In genomic region chr9:132023409-132024180, GRCh38 we compare ENCODE assay signal across 21 cellular contexts. TPM values are rescaled to one million over a fixed set of nuclear protein-coding genes. Genes with fewer than 3 reads are reported as not detected.
DNase-seq lines count a peak whose midpoint lies in the region; ATAC-seq and TF ChIP-seq lines count a peak whose summit lies in the region.
"Had no signal": no experiment of that assay in that cellular context is flagged by ENCODE, and none has a peak within 500 bp of the region (broad histone marks: within the 10 kb centered on the region; RNA-seq: fewer than 3 reads in every experiment).

No MANE protein-coding gene starts in this region.

- H3K79me2 ChIP-seq in mammary epithelial cell (ENCODE audit: insufficient read depth, low read length), result peaks cover 81% of the 10 kb centered on the region

- no peaks in the 10 kb centered on the region for H3K36me3 ChIP-seq in mammary epithelial cell (ENCODE audit: insufficient read depth, low read length)
- H3K36me3 ChIP-seq: cardiac muscle cell, lower lobe of right lung, neutrophil, prostate gland, thyroid gland had no signal

- H3K4me3 ChIP-seq in mammary epithelial cell (replicated peaks in 1 of 3; ENCODE audit: insufficient read depth in 1 of 3, low read depth in 2 of 3, low read length in 3 of 3), result no peak overlapping the region
- H3K4me3 ChIP-seq: cardiac muscle cell, lower lobe of right lung, prostate gland, thyroid gland had no signal

- H4K20me1 ChIP-seq in mammary epithelial cell (ENCODE audit: insufficient read depth, low read length), result no peaks in the 10 kb centered on the region

- WGBS in mammary epithelial cell (ENCODE audit: low coverage, missing lambda C conversion rate), result 96% methylated on average over 5 of the region's 5 CpGs

- no peak overlapping the region for H2AFZ ChIP-seq in mammary epithelial cell (ENCODE audit: low read depth, low read length)

- no peak for TF ChIP-seq CTCF in mammary epithelial cell (conservative IDR thresholded peaks at IDR 0.05 in 1 of 2, IDR thresholded peaks at IDR 0.05 in 1 of 2; ENCODE audit: extremely low read depth in 1 of 2, insufficient read depth in 1 of 2, low read depth in 1 of 2, low read length in 2 of 2)

- no peaks in the 10 kb centered on the region for H3K9me3 ChIP-seq in mammary epithelial cell (replicated peaks; ENCODE audit: insufficient read depth, low read length)
- H3K9me3 ChIP-seq: lower lobe of right lung, neutrophil, prostate gland, thyroid gland had no signal

- BruUV-seq in mammary epithelial cell (replicated peaks; lab: Mats Ljungman, UMichigan), result no TSS peak

- dilution Hi-C loops in mammary epithelial cell (cut with HindIII; ENCODE audit: low sequenced_read_pairs), result no loop called here

- H3K4me1 ChIP-seq in mammary epithelial cell (ENCODE audit: insufficient read depth, low read length), result peaks cover 53% of the 10 kb centered on the region
- H3K4me1 ChIP-seq: prostate gland had no signal

- CTCF ChIA-PET in mammary epithelial cell (lab: Charles Lee; ENCODE audit: low non-redundant PET), result no interaction called here

- peak; percentile 53 for ATAC-seq in left colon
- ATAC-seq: HCT116; lower lobe of right lung; stimulated activated naive CD8-positive, alpha-beta T cell treated with anti-CD3 and anti-CD28 coated beads, Interleukin-15, amount 100 ng/mL, for 72 hours had no signal

- intact Hi-C loops in left colon (cut with DNase I, micrococcal nuclease) (no loop called here), mammary epithelial cell (cut with micrococcal nuclease) (no loop called here)

- in situ Hi-C loops in mammary epithelial cell (cut with MboI; ENCODE audit: low sequenced_read_pairs in 2 of 2), result no loop called here

- H3K4me2 ChIP-seq in mammary epithelial cell (ENCODE audit: insufficient read depth, low read depth, low read length), result no peak overlapping the region

- peak; percentile 33 for DNase-seq in DMS153 treated with DMSO at 0.1 percent for 48 hours (lab: John Stamatoyannopoulos, UW; ENCODE audit: unreplicated experiment)
- peak; percentile 76 for DNase-seq in NCI-H1092 (lab: John Stamatoyannopoulos, UW)
- peak; percentile 37 for DNase-seq in NCI-H446 treated with DMSO at 0.1 percent for 48 hours (lab: John Stamatoyannopoulos, UW)
- no peak for DNase-seq in left colon
- DNase-seq in COLO829 (ENCODE audit: low spot score), result no peak
- DNase-seq in OCI-M1 (lab: John Stamatoyannopoulos, UW), result no peak
- DNase-seq in mammary epithelial cell, result no peak
- DNase-seq: activated B cell treated with CpG ODN at 0.5 μM for 24 hours; activated naive CD4-positive, alpha-beta T cell treated with anti-CD3 and anti-CD28 coated beads, Interleukin-2, amount 10 ng/mL, durations not matched to agents 7 days and 5 days; amniotic stem cell; GF-D8; lower lobe of right lung; NCI-H1436 treated with DMSO at 0.1 percent for 48 hours; NCI-H748 treated with DMSO at 0.1 percent for 48 hours; stimulated activated naive CD8-positive, alpha-beta T cell treated with anti-CD3 and anti-CD28 coated beads, Interleukin-15, amount 100 ng/mL, for 72 hours; T-helper 9 cell; thyroid gland had no signal

- no peak overlapping the region for H3K9ac ChIP-seq in mammary epithelial cell (ENCODE audit: insufficient read depth, low read length)

- H3K27me3 ChIP-seq in mammary epithelial cell (ENCODE audit: insufficient read depth, low read length), result no peaks in the 10 kb centered on the region
- H3K27me3 ChIP-seq: cardiac muscle cell, neutrophil, thyroid gland had no signal

- no peak overlapping the region for H3K27ac ChIP-seq in mammary epithelial cell (ENCODE audit: insufficient read depth, low read depth, low read length)
- H3K27ac ChIP-seq: cardiac muscle cell, lower lobe of right lung, neutrophil, prostate gland, thyroid gland had no signal

RNA-seq across cellular contexts. Expression of gene MED27, which starts 56.1 kb away (rescaled TPM):
- 10 to 100 TPM; 12.9 to 13.6 TPM for total RNA-seq in left colon
- 10 to 100 TPM; 31.8 to 39.8 TPM for total RNA-seq in mammary epithelial cell
- 62.6 TPM for polyA plus RNA-seq in mammary epithelial cell
- polyA minus RNA-seq in mammary epithelial cell, result 51.8 TPM

Comparison
In these comparisons a context has a peak if more than half of its experiments do, and no peak if none do; other contexts are left out.
1. DNase-seq: peak in DMS153 treated with DMSO at 0.1 percent for 48 hours (single experiment), NCI-H1092 (single experiment) and NCI-H446 treated with DMSO at 0.1 percent for 48 hours (single experiment); none in left colon (0 of 2), COLO829 (single experiment), OCI-M1 (single experiment) and mammary epithelial cell (single experiment).